8 cellular contexts compared by ENCODE assay signal in the genomic region with DNA sequence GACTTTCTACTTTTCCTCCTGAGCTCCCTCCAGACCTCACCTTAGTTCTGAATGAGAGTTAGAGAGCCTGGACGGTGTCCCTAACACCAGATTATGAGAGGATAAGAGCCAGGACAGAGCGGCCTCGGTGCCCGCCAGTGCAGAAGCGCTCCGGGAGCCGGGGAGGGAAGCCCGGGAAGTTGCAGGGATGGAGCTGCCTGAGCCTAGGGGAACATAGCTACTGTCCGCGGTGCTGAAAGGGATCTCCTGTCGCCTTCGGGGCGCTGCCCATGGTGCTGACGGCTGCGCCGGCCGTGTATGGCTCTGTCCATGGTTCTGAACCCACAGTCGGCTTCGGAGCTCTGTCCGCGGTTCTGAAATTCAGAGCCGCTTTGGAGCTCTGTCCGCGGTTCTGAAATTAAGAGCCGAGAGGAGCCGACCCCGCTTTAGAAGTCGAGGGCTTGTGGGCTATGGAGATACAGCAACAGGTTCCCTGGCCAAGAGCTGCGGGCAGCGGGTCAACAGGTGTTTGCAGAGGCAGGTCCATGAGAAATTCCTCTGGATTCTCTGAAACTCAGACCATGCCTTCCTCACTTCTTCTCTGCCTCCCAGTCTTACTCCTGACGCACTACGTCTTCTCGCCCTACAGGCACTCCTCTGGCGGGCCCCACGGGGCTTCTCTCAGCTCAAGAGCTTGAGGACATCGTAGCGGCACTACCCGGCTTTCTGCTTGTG. TPM values are rescaled to one million over a fixed set of nuclear protein-coding genes. Genes with fewer than 3 reads are reported as not detected.
DNase-seq lines count a peak whose midpoint lies in the region; ATAC-seq and TF ChIP-seq lines count a peak whose summit lies in the region.

No MANE protein-coding gene starts in this region.

- no peaks in the 10 kb centered on the region for H3K4me1 ChIP-seq in mammary epithelial cell (ENCODE audit: insufficient read depth, low read length)

- 18% methylated on average over 23 of the region's 38 CpGs for WGBS in mammary epithelial cell (ENCODE audit: low coverage, missing lambda C conversion rate)

- H3K9ac ChIP-seq in mammary epithelial cell (ENCODE audit: insufficient read depth, low read length): no peak overlapping the region

- dilution Hi-C loops in mammary epithelial cell (cut with HindIII; ENCODE audit: low sequenced_read_pairs): loop anchor here (25.0 kb wide), 1 partner anchor 266 kb away; a partner anchor contains a TSS

- H3K27ac ChIP-seq in mammary epithelial cell (ENCODE audit: insufficient read depth, low read depth, low read length): no peak overlapping the region

- no TSS peak for BruUV-seq in mammary epithelial cell (replicated peaks; lab: Mats Ljungman, UMichigan)

- H3K27me3 ChIP-seq in MG63 (peaks cover 9% of the 10 kb centered on the region), mammary epithelial cell (ENCODE audit: insufficient read depth, low read length) (no peaks in the 10 kb centered on the region)

- intact Hi-C loops in mammary epithelial cell (cut with micrococcal nuclease): loop anchor here (1.0 to 5.0 kb wide), 2 partner anchors 132 to 196 kb away; a partner anchor contains a TSS

- H3K79me2 ChIP-seq in mammary epithelial cell (ENCODE audit: insufficient read depth, low read length): no peaks in the 10 kb centered on the region

- H2AFZ ChIP-seq in mammary epithelial cell (ENCODE audit: low read depth, low read length): no peak overlapping the region

- CTCF ChIA-PET in mammary epithelial cell (lab: Charles Lee; ENCODE audit: low non-redundant PET): interaction anchor here (1.2 to 1.3 kb wide), 2 partner anchors 36 to 45 kb away, joined by 4 to 6 read pairs; a partner anchor contains a TSS

- peak; percentile 84 for DNase-seq in GM19238 (ENCODE audit: insufficient read length, low spot score)
- DNase-seq in MG63: peak; percentile 73
- DNase-seq in mammary epithelial cell: peak; percentile 71
- DNase-seq in stimulated activated CD4-positive, alpha-beta T cell treated with anti-CD3 and anti-CD28 coated beads, Interleukin-12 subunit alpha, Interleukin-12 subunit beta, amount 100 ng/mL, for 4 hours: peak; percentile 82
- no peak for DNase-seq in cortex of kidney (lab: John Stamatoyannopoulos, UW)

- peak; percentile 39 to 52 for ATAC-seq in activated CD4-positive, CD25-positive, alpha-beta regulatory T cell treated with anti-CD3 and anti-CD28 coated beads, Interleukin-2, amount 50 U/mL, for 24 hours
- ATAC-seq in GM18909 (IDR thresholded peaks at IDR 0.05; ENCODE audit: poor library complexity, unreplicated experiment): no peak

- H3K4me3 ChIP-seq in MG63 (no peak overlapping the region), mammary epithelial cell (replicated peaks in 1 of 3; ENCODE audit: insufficient read depth in 1 of 3, low read depth in 2 of 3, low read length in 3 of 3) (no peak overlapping the region), iPS-18c (ENCODE audit: insufficient read depth, low read depth, low read length) (peak overlapping the region; percentile 45)

- no peak overlapping the region for H3K4me2 ChIP-seq in mammary epithelial cell (ENCODE audit: insufficient read depth, low read depth, low read length)

- H4K20me1 ChIP-seq in mammary epithelial cell (ENCODE audit: insufficient read depth, low read length): peaks cover 6% of the 10 kb centered on the region

- in situ Hi-C loops in mammary epithelial cell (cut with MboI; ENCODE audit: low sequenced_read_pairs in 2 of 2): loop anchor here in 1 of 2 donors (25.0 kb wide), 1 partner anchor 266 kb away; a partner anchor contains a TSS

- no peaks in the 10 kb centered on the region for H3K36me3 ChIP-seq in MG63
- H3K36me3 ChIP-seq in mammary epithelial cell (ENCODE audit: insufficient read depth, low read length): no peaks in the 10 kb centered on the region

- H3K9me3 ChIP-seq in MG63: peaks cover 4% of the 10 kb centered on the region
- H3K9me3 ChIP-seq in mammary epithelial cell (replicated peaks; ENCODE audit: insufficient read depth, low read length): no peaks in the 10 kb centered on the region
- H3K9me3 ChIP-seq in iPS-18c (ENCODE audit: control insufficient read depth, insufficient read depth, low read length): no peaks in the 10 kb centered on the region

- TF ChIP-seq CTCF in mammary epithelial cell (conservative IDR thresholded peaks at IDR 0.05 in 1 of 2, IDR thresholded peaks at IDR 0.05 in 1 of 2; ENCODE audit: extremely low read depth in 1 of 2, insufficient read depth in 1 of 2, low read depth in 1 of 2, low read length in 2 of 2): no peak

RNA-seq across cellular contexts. Expression of a gene that starts 0.8 kb away (rescaled TPM):
- total RNA-seq in MG63 (2014; rRNA removed; shearing (Covaris generic); ENCODE audit: low replicate concordance): not detected in 2 replicates
- total RNA-seq in mammary epithelial cell: under 1 TPM in 1 of 2 donors, not detected in 1; under 0.01 TPM
- not detected for polyA plus RNA-seq in mammary epithelial cell
- not detected for polyA minus RNA-seq in mammary epithelial cell

RNA-seq across cellular contexts. Expression of a gene that starts 17.0 kb away (rescaled TPM):
- total RNA-seq in MG63 (2014; rRNA removed; shearing (Covaris generic); ENCODE audit: low replicate concordance): 92.7 and 167 TPM in 2 replicates
- 10 to 100 TPM; 19.8 to 47.6 TPM for total RNA-seq in mammary epithelial cell
- 44.2 TPM for polyA plus RNA-seq in mammary epithelial cell
- 31.1 TPM for polyA minus RNA-seq in mammary epithelial cell

RNA-seq across cellular contexts. Expression of a gene that starts 45.1 kb away (rescaled TPM):
- 7.3 and 7.7 TPM in 2 replicates for total RNA-seq in MG63 (2014; rRNA removed; shearing (Covaris generic); ENCODE audit: low replicate concordance)
- total RNA-seq in mammary epithelial cell: 1 to 10 TPM; 8.4 to 9.7 TPM
- polyA plus RNA-seq in mammary epithelial cell: 4.6 TPM
- 6.7 TPM for polyA minus RNA-seq in mammary epithelial cell

RNA-seq across cellular contexts. Expression of a gene that starts 50.1 kb away (rescaled TPM):
- total RNA-seq in MG63 (2014; rRNA removed; shearing (Covaris generic); ENCODE audit: low replicate concordance): not detected in 2 replicates
- total RNA-seq in mammary epithelial cell: 1 to 10 TPM; 3.2 to 5.9 TPM
- polyA plus RNA-seq in mammary epithelial cell: 5.2 TPM
- 4.5 TPM for polyA minus RNA-seq in mammary epithelial cell

RNA-seq across cellular contexts. Expression of a gene that starts 58.6 kb away (rescaled TPM):
- 57.0 and 124 TPM in 2 replicates for total RNA-seq in MG63 (2014; rRNA removed; shearing (Covaris generic); ENCODE audit: low replicate concordance)
- 10 to 100 TPM; 54.3 to 59.8 TPM for total RNA-seq in mammary epithelial cell
- polyA plus RNA-seq in mammary epithelial cell: 59.1 TPM
- polyA minus RNA-seq in mammary epithelial cell: 178 TPM
